In genomic region chr14:36942522-36943245, GRCh38 we compare ENCODE assay signal across 12 cellular contexts.
A peak's percentile ranks its signal among the peaks of the same experiment; 100 is the strongest.
DNase-seq lines count a peak whose midpoint lies in the region; FAIRE-seq and TF ChIP-seq lines count a peak whose summit lies in the region.
"Had no signal": no experiment of that assay in that cellular context is flagged by ENCODE, and none has a peak within 500 bp of the region (broad histone marks: within the 10 kb centered on the region; RNA-seq: fewer than 3 reads in every experiment).

No MANE protein-coding gene starts in this region.

- H3K36me3 Mint-ChIP-seq in brain (no peaks in the 10 kb centered on the region), mesothelial cell of epicardium (no peaks in the 10 kb centered on the region)
- H3K36me3 Mint-ChIP-seq: memory B cell had no signal

- H3K27ac Mint-ChIP-seq in brain (no peak overlapping the region), mesothelial cell of epicardium (no peak overlapping the region)
- H3K27ac Mint-ChIP-seq: activated T-cell treated with anti-CD3 and anti-CD28 coated beads, Interleukin-2, amount 50 U/mL, for 24 hours; memory B cell had no signal

- H3K4me1 Mint-ChIP-seq in brain: no peaks in the 10 kb centered on the region
- no peaks in the 10 kb centered on the region for H3K4me1 Mint-ChIP-seq in mesothelial cell of epicardium
- H3K4me1 Mint-ChIP-seq: memory B cell had no signal

- DNase-seq in GM12892 (ENCODE audit: insufficient read length) (no peak), LHCN-M2 (ENCODE audit: low read depth) (peak; percentile 36), mesothelial cell of epicardium (ENCODE audit: low spot score in 2 of 2, unreplicated experiment in 2 of 2) (no peak), NCI-H446 treated with DMSO at 0.1 percent for 48 hours (lab: John Stamatoyannopoulos, UW) (no peak), SKM-1 (lab: John Stamatoyannopoulos, UW; ENCODE audit: unreplicated experiment) (no peak), GOT3 (lab: John Stamatoyannopoulos, UW) (no peak), caudate nucleus (lab: John Stamatoyannopoulos, UW) (no peak)

- no peak overlapping the region for H3K4me3 Mint-ChIP-seq in brain
- no peak overlapping the region for H3K4me3 Mint-ChIP-seq in mesothelial cell of epicardium
- H3K4me3 Mint-ChIP-seq: activated T-cell treated with anti-CD3 and anti-CD28 coated beads, Interleukin-2, amount 50 U/mL, for 24 hours; memory B cell had no signal

- TF ChIP-seq CTCF in brain (conservative IDR thresholded peaks at IDR 0.05): peak; percentile 20 to 50
- TF ChIP-seq CTCF in mesothelial cell of epicardium (IDR thresholded peaks at IDR 0.05; ENCODE audit: unreplicated experiment): peak; percentile 49

- H3K27ac ChIP-seq in caudate nucleus (ENCODE audit: low read depth, low read length): no peak overlapping the region
- H3K27ac ChIP-seq: adrenal gland, prostate gland had no signal

- FAIRE-seq in GM12892 (lab: Jason Lieb, UNC): peak; percentile 38

- no peak for TF ChIP-seq POLR2A in GM12892 (IDR thresholded peaks at IDR 0.05; ENCODE audit: low read depth, low read length)

- H3K27me3 Mint-ChIP-seq in brain: peaks cover 25% of the 10 kb centered on the region
- H3K27me3 Mint-ChIP-seq in mesothelial cell of epicardium (ENCODE audit: low read depth): peaks cover 59% of the 10 kb centered on the region
- H3K27me3 Mint-ChIP-seq: memory B cell had no signal

- no peaks in the 10 kb centered on the region for H3K9me3 Mint-ChIP-seq in brain
- H3K9me3 Mint-ChIP-seq in mesothelial cell of epicardium: no peaks in the 10 kb centered on the region
- H3K9me3 Mint-ChIP-seq: activated T-cell treated with anti-CD3 and anti-CD28 coated beads, Interleukin-2, amount 50 U/mL, for 24 hours; memory B cell had no signal
